In genomic region chr6:43702522-43703440, GRCh38 we compare ENCODE assay signal across 8 cellular contexts. TPM values are rescaled to one million over a fixed set of nuclear protein-coding genes. Genes with fewer than 3 reads are reported as not detected.
A peak's percentile ranks its signal among the peaks of the same experiment; 100 is the strongest.
DNase-seq lines count a peak whose midpoint lies in the region; ATAC-seq lines count a peak whose summit lies in the region.

No MANE protein-coding gene starts in this region.

- WGBS in esophagus, 2 donors, result 18 to 23% methylated on average over 14 to 15 of the region's 15 CpGs

- H3K27me3 ChIP-seq in SJSA1 (replicated peaks), result no peaks in the 10 kb centered on the region
- H3K27me3 ChIP-seq in esophagus (ENCODE audit: control insufficient read depth in 1 of 2, insufficient read depth in 2 of 2, low read length in 2 of 2), result no peaks in the 10 kb centered on the region

- H3K4me1 ChIP-seq in SJSA1 (replicated peaks) (peaks cover 71% of the 10 kb centered on the region), esophagus (ENCODE audit: control insufficient read depth in 2 of 2, insufficient read depth in 2 of 2, low read length in 1 of 2) (peaks cover 6 to 18% of the 10 kb centered on the region in 2 donors)

- no peak for ATAC-seq in GM18511 (IDR thresholded peaks at IDR 0.05; ENCODE audit: unreplicated experiment)

- H3K36me3 ChIP-seq in SJSA1 (no peaks in the 10 kb centered on the region), esophagus (ENCODE audit: control insufficient read depth in 2 of 2, insufficient read depth in 2 of 2, low read length in 1 of 2) (no peaks in the 10 kb centered on the region)

- no peak overlapping the region for H3K27ac ChIP-seq in SJSA1
- H3K27ac ChIP-seq in esophagus (ENCODE audit: low read depth in 2 of 2, low read length in 1 of 2), result peak overlapping the region; percentile 73 to 92

- H3K9me3 ChIP-seq in SJSA1 (replicated peaks), result no peaks in the 10 kb centered on the region
- H3K9me3 ChIP-seq in esophagus (ENCODE audit: control insufficient read depth in 2 of 2, insufficient read depth in 1 of 2, low read depth in 1 of 2, low read length in 1 of 2), result no peaks in the 10 kb centered on the region

- H3K4me3 ChIP-seq in SJSA1 (no peak overlapping the region), esophagus (ENCODE audit: low read depth in 1 of 2, low read length in 2 of 2) (no peak overlapping the region)

- DNase-seq in NCI-H1694 (lab: John Stamatoyannopoulos, UW), result peak; percentile 5
- DNase-seq in NCI-H1694 treated with DMSO at 0.1 percent for 48 hours (lab: John Stamatoyannopoulos, UW), result no peak
- peak; percentile 86 for DNase-seq in HK-2 (ENCODE audit: unreplicated experiment)
- DNase-seq in SJSA1 (ENCODE audit: low read depth in 1 of 2, low spot score in 2 of 2), result peak; percentile 86 to 95
- DNase-seq in mucosa of gallbladder (ENCODE audit: low spot score), result peak; percentile 88
- DNase-seq in ureter (ENCODE audit: low spot score), result peak; percentile 93

RNA-seq across cellular contexts. Expression of gene MRPS18A, which starts 15.2 kb away (rescaled TPM):
- total RNA-seq in SJSA1 (2014; rRNA removed; shearing (Covaris generic)), result 47.9 and 57.6 TPM in 2 replicates
- polyA plus RNA-seq in esophagus, result 10 to 100 TPM; 33.3 to 70.0 TPM
- total RNA-seq in mucosa of gallbladder, result 44.3 TPM
- total RNA-seq in ureter, result 41.8 TPM

RNA-seq across cellular contexts. Expression of gene RSPH9, which starts 57.9 kb away (rescaled TPM):
- total RNA-seq in SJSA1 (2014; rRNA removed; shearing (Covaris generic)), result not detected in 2 replicates
- under 1 TPM; 0.14 to 0.16 TPM for polyA plus RNA-seq in esophagus
- total RNA-seq in mucosa of gallbladder (0.58 TPM), ureter (0.68 TPM)
